ENCODE assay signal across 19 cellular contexts in the genomic region with DNA sequence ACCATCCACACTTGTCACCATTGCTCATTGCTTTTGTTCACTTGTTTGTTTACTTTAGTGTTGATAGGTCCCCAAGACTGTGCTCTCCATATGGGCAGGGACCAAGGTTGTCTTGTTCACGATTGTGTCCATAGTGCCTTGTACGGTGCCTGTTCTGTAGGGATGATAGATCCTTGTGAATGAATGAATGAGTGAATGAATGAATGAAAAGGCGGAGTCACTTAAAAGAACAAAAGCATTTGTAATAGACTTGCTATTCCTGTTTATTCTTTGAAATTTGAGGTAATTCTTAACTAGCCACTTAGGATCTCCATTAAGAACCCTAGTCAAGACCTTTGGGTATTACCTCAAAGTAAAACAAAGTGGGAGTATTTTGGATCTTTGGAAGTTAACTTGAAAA. TPM values are rescaled to one million over a fixed set of nuclear protein-coding genes. Genes with fewer than 3 reads are reported as not detected.
A peak's percentile ranks its signal among the peaks of the same experiment; 100 is the strongest.
DNase-seq lines count a peak whose midpoint lies in the region; ATAC-seq, FAIRE-seq and TF ChIP-seq lines count a peak whose summit lies in the region.
"Had no signal": no experiment of that assay in that cellular context is flagged by ENCODE, and none has a peak within 500 bp of the region (broad histone marks: within the 10 kb centered on the region; RNA-seq: fewer than 3 reads in every experiment).

No MANE protein-coding gene starts in this region.

- H4K20me1 ChIP-seq in GM12878 (ENCODE audit: control insufficient read depth, insufficient read depth), result no peaks in the 10 kb centered on the region

- POLR2A ChIA-PET in activated CD4-positive, alpha-beta T cell treated with anti-CD3 and anti-CD28 coated beads, Interleukin-2, amount 10 ng/mL, durations not matched to agents 7 days and 5 days (lab: Charles Lee), result no interaction called here
- POLR2A ChIA-PET in GM12878 (lab: Charles Lee), result no interaction called here

- no peaks in the 10 kb centered on the region for H3K36me3 Mint-ChIP-seq in activated CD4-positive, alpha-beta T cell treated with anti-CD3 and anti-CD28 coated beads, Interleukin-2, amount 10 ng/mL, durations not matched to agents 7 days and 5 days (ENCODE audit: low read depth)
- H3K36me3 Mint-ChIP-seq in mesothelial cell of epicardium, result no peaks in the 10 kb centered on the region
- no peaks in the 10 kb centered on the region for H3K36me3 Mint-ChIP-seq in activated T-cell treated with anti-CD3 and anti-CD28 coated beads, Interleukin-2, amount 50 U/mL, for 72 hours (ENCODE audit: insufficient read depth in 2 of 2)
- H3K36me3 Mint-ChIP-seq: activated naive CD4-positive, alpha-beta T cell treated with anti-CD3 and anti-CD28 coated beads, Interleukin-2, amount 50 U/mL, for 72 hours had no signal

- no peak overlapping the region for H2AFZ ChIP-seq in GM12878 (ENCODE audit: control insufficient read depth, low read depth, low read length)

- H3K4me3 ChIP-seq in GM12878 (no peak overlapping the region), thyroid gland (replicated peaks in 1 of 3) (peak overlapping the region in 1 of 3 donors; percentile 20)

- TF ChIP-seq RAD21 in GM12878 (IDR thresholded peaks at IDR 0.05; ENCODE audit: insufficient read depth, low read depth, low read length), result no peak

- H3K4me1 Mint-ChIP-seq in activated CD4-positive, alpha-beta T cell treated with anti-CD3 and anti-CD28 coated beads, Interleukin-2, amount 10 ng/mL, durations not matched to agents 7 days and 5 days, result peaks cover 38% of the 10 kb centered on the region
- peaks cover 63% of the 10 kb centered on the region for H3K4me1 Mint-ChIP-seq in mesothelial cell of epicardium
- peaks cover 31% of the 10 kb centered on the region for H3K4me1 Mint-ChIP-seq in activated T-cell treated with anti-CD3 and anti-CD28 coated beads, Interleukin-2, amount 50 U/mL, for 72 hours (ENCODE audit: low read depth)

- SMC1A ChIA-PET in GM12878 (lab: Charles Lee; ENCODE audit: uncharacterized antibody, unreplicated experiment), result interaction anchor here (1.3 kb wide), 1 partner anchor 29 kb away, joined by 4 read pairs; no protein-coding TSS in a partner anchor

- H3K4me3 Mint-ChIP-seq in activated CD4-positive, alpha-beta T cell treated with anti-CD3 and anti-CD28 coated beads, Interleukin-2, amount 10 ng/mL, durations not matched to agents 7 days and 5 days, result no peak overlapping the region
- peak overlapping the region; percentile 78 for H3K4me3 Mint-ChIP-seq in mesothelial cell of epicardium
- H3K4me3 Mint-ChIP-seq in activated T-cell treated with anti-CD3 and anti-CD28 coated beads, Interleukin-2, amount 50 U/mL, for 72 hours, result no peak overlapping the region

- DNase-seq in activated CD4-positive, alpha-beta T cell treated with anti-CD3 and anti-CD28 coated beads, Interleukin-2, amount 10 ng/mL, durations not matched to agents 7 days and 5 days, result no peak
- DNase-seq in activated CD4-positive, alpha-beta T cell treated with anti-CD3 and anti-CD28 coated beads, Interleukin-2, amount 50 U/mL, for 1 hour, result no peak
- DNase-seq in GM12878 (ENCODE audit: low read depth, low spot score), result no peak
- no peak for DNase-seq in mesothelial cell of epicardium (ENCODE audit: low spot score in 2 of 2, unreplicated experiment in 2 of 2)
- DNase-seq in thyroid gland, result no peak
- DNase-seq in nucleus accumbens (lab: John Stamatoyannopoulos, UW), result no peak
- DNase-seq in activated T-cell treated with anti-CD3 and anti-CD28 coated beads, Interleukin-2, amount 50 U/mL, for 72 hours, result no peak
- DNase-seq: 8988T; activated CD4-positive, alpha-beta T cell treated with anti-CD3 and anti-CD28 coated beads for 1 hour; effector memory CD4-positive, alpha-beta T cell; esophagus squamous epithelium; left colon; NCI-H2107; NCI-H524 treated with DMSO at 0.1 percent for 48 hours; stimulated activated CD8-positive, alpha-beta memory T cell treated with anti-CD3 and anti-CD28 coated beads, Interleukin-4, amount 100 ng/mL, for 48 hours had no signal

- no peak for FAIRE-seq in GM12878 (lab: Jason Lieb, UNC)
- FAIRE-seq: HTR-8/SVneo had no signal

- in situ Hi-C loops in GM12878 (cut with MboI), result no loop called here

- no peak overlapping the region for H3K9ac ChIP-seq in GM12878 (ENCODE audit: control insufficient read depth, insufficient read depth, low read length)

- TF ChIP-seq CTCF in GM12878 (IDR thresholded peaks at IDR 0.05 in 2 of 3, conservative IDR thresholded peaks at IDR 0.05 in 1 of 3; ENCODE audit: control insufficient read depth in 2 of 3, extremely low read depth in 1 of 3, insufficient read depth in 1 of 3, low read depth in 3 of 3, low read length in 3 of 3), result no peak
- no peak for TF ChIP-seq CTCF in mesothelial cell of epicardium (IDR thresholded peaks at IDR 0.05; ENCODE audit: unreplicated experiment)
- TF ChIP-seq CTCF in thyroid gland (IDR thresholded peaks at IDR 0.05), result no peak

- ATAC-seq in GM12878 (no peak), HG02763 (IDR thresholded peaks at IDR 0.05; ENCODE audit: unreplicated experiment) (no peak)
- ATAC-seq in activated T-cell treated with anti-CD3 and anti-CD28 coated beads, Interleukin-2, amount 50 U/mL, for 72 hours (replicated peaks in 1 of 2), result no peak
- ATAC-seq: activated naive CD4-positive, alpha-beta T cell treated with anti-CD3 and anti-CD28 coated beads, Interleukin-2, amount 50 U/mL, for 72 hours; left colon had no signal

- H3K36me3 ChIP-seq in GM12878 (ENCODE audit: control insufficient read depth in 2 of 2, insufficient read depth in 2 of 2, low read length in 1 of 2), result no peaks in the 10 kb centered on the region
- H3K36me3 ChIP-seq in thyroid gland, result no peaks in the 10 kb centered on the region
- H3K36me3 ChIP-seq: esophagus squamous epithelium, vagina had no signal

- H3K27me3 ChIP-seq in GM12878 (replicated peaks in 1 of 2; ENCODE audit: control insufficient read depth in 2 of 2, insufficient read depth in 2 of 2, low read length in 1 of 2) (no peaks in the 10 kb centered on the region), thyroid gland (no peaks in the 10 kb centered on the region)
- H3K27me3 ChIP-seq: esophagus squamous epithelium, vagina had no signal

- H3K4me1 ChIP-seq in GM12878 (ENCODE audit: control insufficient read depth, insufficient read depth, low read length) (peaks cover 20% of the 10 kb centered on the region), thyroid gland (peaks cover 72 to 82% of the 10 kb centered on the region in 2 donors)

- TF ChIP-seq EP300 in GM12878 (IDR thresholded peaks at IDR 0.05; ENCODE audit: borderline replicate concordance in 1 of 2, control insufficient read depth in 1 of 2, low read depth in 2 of 2, low read length in 2 of 2), result no peak

- no peak for TF ChIP-seq POLR2A in GM12878 (IDR thresholded peaks at IDR 0.05; ENCODE audit: low read depth, low read length)
- no peak for TF ChIP-seq POLR2A in thyroid gland (IDR thresholded peaks at IDR 0.05)

- BruUV-seq in GM12878 (replicated peaks; lab: Mats Ljungman, UMichigan), result no TSS peak

- H3K9me3 ChIP-seq in GM12878 (replicated peaks; ENCODE audit: control insufficient read depth, insufficient read depth, low read length) (no peaks in the 10 kb centered on the region), thyroid gland (no peaks in the 10 kb centered on the region)
- H3K9me3 ChIP-seq: esophagus squamous epithelium, vagina had no signal

- H3K27ac Mint-ChIP-seq in activated CD4-positive, alpha-beta T cell treated with anti-CD3 and anti-CD28 coated beads, Interleukin-2, amount 10 ng/mL, durations not matched to agents 7 days and 5 days, result peak overlapping the region; percentile 32
- H3K27ac Mint-ChIP-seq in mesothelial cell of epicardium, result peak overlapping the region; percentile 94
- H3K27ac Mint-ChIP-seq in activated T-cell treated with anti-CD3 and anti-CD28 coated beads, Interleukin-2, amount 50 U/mL, for 72 hours, result no peak overlapping the region
- H3K27ac Mint-ChIP-seq: activated naive CD4-positive, alpha-beta T cell treated with anti-CD3 and anti-CD28 coated beads, Interleukin-2, amount 50 U/mL, for 72 hours had no signal

- no peaks in the 10 kb centered on the region for H3K27me3 Mint-ChIP-seq in activated CD4-positive, alpha-beta T cell treated with anti-CD3 and anti-CD28 coated beads, Interleukin-2, amount 10 ng/mL, durations not matched to agents 7 days and 5 days
- no peaks in the 10 kb centered on the region for H3K27me3 Mint-ChIP-seq in mesothelial cell of epicardium (ENCODE audit: low read depth)
- H3K27me3 Mint-ChIP-seq in activated T-cell treated with anti-CD3 and anti-CD28 coated beads, Interleukin-2, amount 50 U/mL, for 72 hours (ENCODE audit: low read depth), result no peaks in the 10 kb centered on the region

- CTCF ChIA-PET in activated CD4-positive, alpha-beta T cell treated with anti-CD3 and anti-CD28 coated beads, Interleukin-2, amount 10 ng/mL, durations not matched to agents 7 days and 5 days (lab: Charles Lee), result no interaction called here
- CTCF ChIA-PET in GM12878 (lab: Yijun Ruan, JAX), result interaction anchor here (1.0 kb wide), 1 partner anchor 149 kb away, joined by 3 read pairs; no protein-coding TSS in a partner anchor

- H3K4me2 ChIP-seq in GM12878 (ENCODE audit: control insufficient read depth, insufficient read depth), result no peak overlapping the region

- H3K9me3 Mint-ChIP-seq in activated CD4-positive, alpha-beta T cell treated with anti-CD3 and anti-CD28 coated beads, Interleukin-2, amount 10 ng/mL, durations not matched to agents 7 days and 5 days, result no peaks in the 10 kb centered on the region
- H3K9me3 Mint-ChIP-seq in mesothelial cell of epicardium, result no peaks in the 10 kb centered on the region
- no peaks in the 10 kb centered on the region for H3K9me3 Mint-ChIP-seq in activated T-cell treated with anti-CD3 and anti-CD28 coated beads, Interleukin-2, amount 50 U/mL, for 72 hours
- H3K9me3 Mint-ChIP-seq: activated naive CD4-positive, alpha-beta T cell treated with anti-CD3 and anti-CD28 coated beads, Interleukin-2, amount 50 U/mL, for 72 hours had no signal

- RAD21 ChIA-PET in GM12878 (lab: Charles Lee; ENCODE audit: unreplicated experiment), result no interaction called here

- intact Hi-C loops in GM12878 (cut with micrococcal nuclease; ENCODE audit: unreplicated experiment) (no loop called here), thyroid gland (cut with DNase I) (loop anchor here (10.0 kb wide), 1 partner anchor 47 kb away; the partner anchor contains the start of gene UTRN)

- no peaks in the 10 kb centered on the region for H3K79me2 ChIP-seq in GM12878 (ENCODE audit: control insufficient read depth, insufficient read depth, low read length)

- H3K27ac ChIP-seq in GM12878 (ENCODE audit: control insufficient read depth, insufficient read depth) (no peak overlapping the region), thyroid gland (peak overlapping the region in 2 of 3 donors; percentile 73 to 92)
- H3K27ac ChIP-seq: vagina had no signal

- 96% methylated on average over 3 of the region's 3 CpGs for WGBS in GM12878 (ENCODE audit: insufficient coverage, insufficient replicate concordance, low lambda C conversion rate, missing lambda C conversion rate)
- 90 to 92% methylated on average over 3 of the region's 3 CpGs for WGBS in thyroid gland, 2 donors

RNA-seq across cellular contexts. Expression of gene UTRN, which starts 47.0 kb away (rescaled TPM):
- 100 to 1,000 TPM; 134 to 143 TPM for total RNA-seq in activated CD4-positive, alpha-beta T cell treated with anti-CD3 and anti-CD28 coated beads, Interleukin-2, amount 10 ng/mL, durations not matched to agents 7 days and 5 days
- total RNA-seq in GM12878 (2013; cell fraction: nucleolus; rRNA removed), result 574 and 595 TPM in 2 replicates
- total RNA-seq in GM12878 (2014; rRNA removed) (33.0 and 38.6 TPM in 2 replicates), GM12878 (2014; rRNA removed; fragmentation: Illumina TruSeq; extraction: Trizol) (52.6 and 57.4 TPM in 2 replicates), GM12878 (2021) (29.2 and 33.2 TPM in 2 replicates), mesothelial cell of epicardium (133 to 148 TPM (median 146 TPM) in 3 replicates), thyroid gland (100 to 1,000 TPM; 383 to 473 (median 415) TPM)
- polyA plus RNA-seq in GM12878 (2011; ENCODE audit: low read depth), result 19.2 TPM
- polyA plus RNA-seq in GM12878 (2011; rRNA removed) (37.6 and 43.7 TPM in 2 replicates), GM12878 (2014; fragmentation: Illumina TruSeq; extraction: Trizol) (41.9 and 49.9 TPM in 2 replicates), GM12878 (2014; fragmentation: Nextera tagmentation; extraction: Ambion mirVana) (1 to 10 TPM; 1.6 to 5.6 TPM), GM12878 (2014; rRNA removed) (17.5 and 18.0 TPM in 2 replicates), GM12878 (2016; fragmentation: Nextera tagmentation; extraction: Ambion mirVana) (10 to 100 TPM; 14.9 to 15.3 TPM)
- polyA plus RNA-seq in GM12878 (2011; cell fraction: cytosol; rRNA removed), result 27.9 and 41.4 TPM in 2 replicates
- 55.5 and 58.1 TPM in 2 replicates for polyA plus RNA-seq in GM12878 (2011; cell fraction: nucleus; rRNA removed)
- 18.1 and 24.7 TPM in 2 replicates for polyA plus RNA-seq in GM12878 (2012)
- 173 and 300 TPM in 2 replicates for polyA minus RNA-seq in GM12878 (2011; rRNA and poly(A)+ RNA removed)
- polyA minus RNA-seq in GM12878 (2011; cell fraction: cytosol; rRNA and poly(A)+ RNA removed), result 47.0 and 51.8 TPM in 2 replicates
- 213 and 266 TPM in 2 replicates for polyA minus RNA-seq in GM12878 (2011; cell fraction: nucleus; rRNA and poly(A)+ RNA removed)
- total RNA-seq in activated T-cell treated with anti-CD3 and anti-CD28 coated beads, Interleukin-2, amount 50 U/mL, for 72 hours, result 10 to 100 TPM; 62.9 to 76.4 TPM
